21 cellular contexts compared by ENCODE assay signal in genomic region chr3:15009156-15009555, GRCh38.
"Had no signal": no experiment of that assay in that cellular context is flagged by ENCODE, and none has a peak within 500 bp of the region (broad histone marks: within the 10 kb centered on the region; RNA-seq: fewer than 3 reads in every experiment).

No MANE protein-coding gene starts in this region.

- H3K36me3 ChIP-seq: prostate gland had no signal

- DNase-seq: cerebellar nuclear complex; effector memory CD8-positive, alpha-beta T cell; erythroblast; gastrocnemius medialis; heart right ventricle; hypothalamus; left colon; naive thymus-derived CD4-positive, alpha-beta T cell; nephron progenitor cell; retina; right lobe of liver; stimulated activated CD4-positive, alpha-beta T cell treated with anti-CD3 and anti-CD28 coated beads, Interleukin-4, amount 100 ng/mL, for 1 hour; stimulated activated CD8-positive, alpha-beta memory T cell treated with anti-CD3 and anti-CD28 coated beads, Interleukin-4, amount 100 ng/mL, for 48 hours; stimulated activated naive CD8-positive, alpha-beta T cell treated with anti-CD3 and anti-CD28 coated beads, Interleukin-15, Interleukin-2, amounts not matched to agents 100 U/mL and 50 U/mL, for 24 hours; testis; upper lobe of right lung had no signal

- H3K27ac Mint-ChIP-seq: dendritic cell treated with granulocyte-macrophage colony-stimulating factor and Interleukin-4, amounts not matched to agents 40 ng/mL and 50 ng/mL, for 4 days; effector memory CD8-positive, alpha-beta T cell; naive thymus-derived CD4-positive, alpha-beta T cell; stimulated activated effector memory CD8-positive, alpha-beta T cell treated with anti-CD3 and anti-CD28 coated beads, Interleukin-12 subunit alpha, Interleukin-12 subunit beta, amount 100 ng/mL, for 72 hours had no signal

- H3K27me3 Mint-ChIP-seq: dendritic cell treated with granulocyte-macrophage colony-stimulating factor and Interleukin-4, amounts not matched to agents 40 ng/mL and 50 ng/mL, for 4 days; effector memory CD8-positive, alpha-beta T cell; naive thymus-derived CD4-positive, alpha-beta T cell had no signal

- H3K4me1 Mint-ChIP-seq: stimulated activated effector memory CD8-positive, alpha-beta T cell treated with anti-CD3 and anti-CD28 coated beads, Interleukin-12 subunit alpha, Interleukin-12 subunit beta, amount 100 ng/mL, for 72 hours had no signal

- H3K4me3 ChIP-seq: gastrocnemius medialis, heart right ventricle, prostate gland, right lobe of liver, testis, tibial nerve, upper lobe of right lung had no signal

- H3K4me1 ChIP-seq: parathyroid adenoma, prostate gland, right lobe of liver, testis, tibial nerve had no signal

- ATAC-seq: effector memory CD8-positive, alpha-beta T cell; gastrocnemius medialis; heart right ventricle; left colon; naive thymus-derived CD4-positive, alpha-beta T cell; right lobe of liver; stimulated activated effector memory CD8-positive, alpha-beta T cell treated with anti-CD3 and anti-CD28 coated beads, Interleukin-12 subunit alpha, Interleukin-12 subunit beta, amount 100 ng/mL, for 72 hours; stimulated activated naive CD8-positive, alpha-beta T cell treated with anti-CD3 and anti-CD28 coated beads, Interleukin-15, Interleukin-2, amounts not matched to agents 100 U/mL and 50 U/mL, for 24 hours; upper lobe of right lung had no signal

- H3K27ac ChIP-seq: heart right ventricle, parathyroid adenoma, prostate gland, right lobe of liver, testis, tibial nerve, upper lobe of right lung had no signal

- H3K9me3 ChIP-seq: gastrocnemius medialis, prostate gland, right lobe of liver, testis, upper lobe of right lung had no signal

- H3K4me3 Mint-ChIP-seq: dendritic cell treated with granulocyte-macrophage colony-stimulating factor and Interleukin-4, amounts not matched to agents 40 ng/mL and 50 ng/mL, for 4 days; effector memory CD8-positive, alpha-beta T cell; naive thymus-derived CD4-positive, alpha-beta T cell; nephron progenitor cell; stimulated activated effector memory CD8-positive, alpha-beta T cell treated with anti-CD3 and anti-CD28 coated beads, Interleukin-12 subunit alpha, Interleukin-12 subunit beta, amount 100 ng/mL, for 72 hours had no signal

- H3K27me3 ChIP-seq: gastrocnemius medialis, heart right ventricle, right lobe of liver, testis, tibial nerve, upper lobe of right lung had no signal
